ENCODE assay signal across 16 cellular contexts in genomic region chrX:24846551-24847170, GRCh38.
DNase-seq lines count a peak whose midpoint lies in the region; ATAC-seq, FAIRE-seq and TF ChIP-seq lines count a peak whose summit lies in the region.
"Had no signal": no experiment of that assay in that cellular context is flagged by ENCODE, and none has a peak within 500 bp of the region (broad histone marks: within the 10 kb centered on the region; RNA-seq: fewer than 3 reads in every experiment).

No MANE protein-coding gene starts in this region.

- DNase-seq in A549 (ENCODE audit: low read depth in 1 of 2, low spot score in 1 of 2) (no peak), NCI-H748 treated with DMSO at 0.1 percent for 48 hours (lab: John Stamatoyannopoulos, UW) (peak; percentile 69), fibroblast of gingiva (ENCODE audit: low read depth) (peak; percentile 39), H54 (ENCODE audit: insufficient read length, low spot score) (no peak), cardiac septum (ENCODE audit: low spot score) (no peak)
- DNase-seq: activated B cell treated with CpG ODN at 0.5 μM for 24 hours; activated naive CD4-positive, alpha-beta T cell; effector CD8-positive, alpha-beta T cell; H7; NCI-H524 treated with DMSO at 0.1 percent for 48 hours; pancreas had no signal

- TF ChIP-seq RAD21 in A549 (conservative IDR thresholded peaks at IDR 0.05 in 1 of 2, IDR thresholded peaks at IDR 0.05 in 1 of 2), result no peak

- no peaks in the 10 kb centered on the region for H3K9me3 ChIP-seq in A549
- H3K9me3 ChIP-seq in HUES6 (ENCODE audit: control insufficient read depth, insufficient read depth, low read depth, low read length), result no peaks in the 10 kb centered on the region
- H3K9me3 ChIP-seq: breast epithelium, pancreas had no signal

- H3K36me3 ChIP-seq in HUES6 (ENCODE audit: control insufficient read depth, insufficient read depth, low read length), result peaks cover 60% of the 10 kb centered on the region
- H3K36me3 ChIP-seq: pancreas had no signal

- H3K9ac ChIP-seq in HUES6 (ENCODE audit: low read length), result no peak overlapping the region

- CTCF ChIA-PET in A549 (lab: Yijun Ruan, JAX), result interaction anchor here (1.2 to 2.1 kb wide), 2 partner anchors 8 to 94 kb away, joined by 3 to 18 read pairs; no protein-coding TSS in a partner anchor

- H3K27ac ChIP-seq in A549, result peak overlapping the region; percentile 39 to 65; a peak in 5 of 6 replicates
- H3K27ac ChIP-seq in HUES6 (ENCODE audit: low read depth, low read length), result peak overlapping the region; percentile 49
- H3K27ac ChIP-seq: breast epithelium, pancreas had no signal

- TF ChIP-seq POLR2A in A549 (IDR thresholded peaks at IDR 0.05; ENCODE audit: low read length) (no peak), H54 (IDR thresholded peaks at IDR 0.05; ENCODE audit: low read depth, low read length) (no peak)

- TF ChIP-seq CTCF in A549 (IDR thresholded peaks at IDR 0.05), result no peak

- FAIRE-seq in A549 (lab: Jason Lieb, UNC) (peak; percentile 86), H54 (lab: Jason Lieb, UNC) (no peak)
- FAIRE-seq: islet of Langerhans, pancreas had no signal

- H3K4me3 ChIP-seq in A549 (no peak overlapping the region), HUES6 (ENCODE audit: low read depth, low read length) (no peak overlapping the region)
- H3K4me3 ChIP-seq: breast epithelium, pancreas had no signal

- no peaks in the 10 kb centered on the region; the same call in 1 of the 2 replicates for H3K27me3 ChIP-seq in HUES6 (ENCODE audit: control insufficient read depth, insufficient read depth, low read length)

- intact Hi-C loops in cardiac septum (cut with DNase I), result loop anchor here (10.0 kb wide), 1 partner anchor 298 kb away; no protein-coding TSS in a partner anchor

- peak overlapping the region; percentile 29; the same call in 1 of the 3 replicates for H3K4me2 ChIP-seq in A549

- WGBS in A549 (ENCODE audit: missing lambda C conversion rate), result 78% methylated on average over 3 of the region's 3 CpGs

- ATAC-seq in A549 (no peak), HG03457 (IDR thresholded peaks at IDR 0.05; ENCODE audit: unreplicated experiment) (no peak), HG03095 (IDR thresholded peaks at IDR 0.05; ENCODE audit: unreplicated experiment) (no peak)
- ATAC-seq: pancreas had no signal

- H3K4me1 ChIP-seq in A549, result peaks cover 23% of the 10 kb centered on the region
- peaks cover 8% of the 10 kb centered on the region for H3K4me1 ChIP-seq in HUES6 (ENCODE audit: control insufficient read depth, insufficient read depth, low read length)
- H3K4me1 ChIP-seq: breast epithelium, pancreas had no signal

- POLR2A ChIA-PET in A549 (lab: Yijun Ruan, JAX), result no interaction called here

- TF ChIP-seq EP300 in A549 (IDR thresholded peaks at IDR 0.05), result no peak

TF ChIP-seq in A549, 52 proteins besides CTCF, POLR2A, EP300 and RAD21:
- TF ChIP-seq RFX5 (IDR thresholded peaks at IDR 0.05), result no peak
- no peak for TF ChIP-seq ATOH8 (CRISPR knock-in tag; IDR thresholded peaks at IDR 0.05; ENCODE audit: low read depth)
- no peak for TF ChIP-seq E2F6 (IDR thresholded peaks at IDR 0.05; ENCODE audit: borderline replicate concordance, low read depth)
- no peak for TF ChIP-seq ZFP36 (IDR thresholded peaks at IDR 0.05; ENCODE audit: borderline replicate concordance, partially characterized antibody)
- TF ChIP-seq HEYL (CRISPR knock-in tag; IDR thresholded peaks at IDR 0.05), result no peak
- no peak for TF ChIP-seq SREBF2 (IDR thresholded peaks at IDR 0.05)
- no peak for TF ChIP-seq MAZ (IDR thresholded peaks at IDR 0.05; ENCODE audit: borderline replicate concordance, low read depth, low read length)

Comparison
In these comparisons a context has a peak if more than half of its experiments do, and no peak if none do; other contexts are left out.
1. DNase-seq: peak in NCI-H748 treated with DMSO at 0.1 percent for 48 hours (single experiment) and fibroblast of gingiva (single experiment); none in A549 (0 of 2), H54 (single experiment) and cardiac septum (single experiment).